In the genomic region with DNA sequence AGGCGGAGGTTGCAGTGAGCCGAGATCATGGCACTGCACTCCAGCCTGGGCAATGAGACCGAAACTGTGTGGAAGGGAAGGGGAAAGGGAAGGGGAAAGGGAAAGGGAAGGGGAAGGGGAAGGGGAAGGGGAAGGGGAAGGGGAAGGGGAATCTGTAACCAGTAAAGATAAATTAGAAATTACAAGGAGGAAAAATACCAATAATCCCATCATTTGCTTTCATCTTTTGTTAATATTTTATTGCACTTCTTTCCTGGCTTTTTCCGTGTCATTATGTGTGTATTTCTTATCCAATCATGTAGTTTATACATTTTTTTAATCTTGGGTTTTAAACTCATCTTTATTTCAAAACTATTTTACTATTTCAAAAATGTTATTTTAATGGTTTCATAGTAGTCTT, we compare ENCODE assay signal across 30 cellular contexts.
"Had no signal": no experiment of that assay in that cellular context is flagged by ENCODE, and none has a peak within 500 bp of the region (broad histone marks: within the 10 kb centered on the region; RNA-seq: fewer than 3 reads in every experiment).

No MANE protein-coding gene starts in this region.

- H3K4me2 ChIP-seq: smooth muscle cell had no signal

- H3K27ac Mint-ChIP-seq: naive thymus-derived CD8-positive, alpha-beta T cell; natural killer cell treated with Interleukin-12 subunit alpha and Interleukin-12 subunit beta and Interleukin-15 and Interleukin-18, amount 100 ng/mL, for 72 hours; stimulated activated memory B cell treated with anti-CD40 and anti-IgM and Interleukin-4, amounts not matched to agents 10 μg/mL and 1 μg/mL and 100 μg/mL, for 72 hours; stimulated activated naive CD8-positive, alpha-beta T cell treated with anti-CD3 and anti-CD28 coated beads, Interleukin-15, Interleukin-2, amounts not matched to agents 100 ng/mL and 50 ng/mL, for 24 hours had no signal

- FAIRE-seq: pancreas, urothelium cell line had no signal

- H3K27ac ChIP-seq: neutrophil, pancreas, prostate gland, skin epidermis, spleen, stomach, thoracic aorta, thyroid gland, tibial nerve, upper lobe of left lung, vagina had no signal

- H3K4me3 Mint-ChIP-seq: naive thymus-derived CD8-positive, alpha-beta T cell; natural killer cell treated with Interleukin-12 subunit alpha and Interleukin-12 subunit beta and Interleukin-15 and Interleukin-18, amount 100 ng/mL, for 72 hours; nephron progenitor cell; neural crest cell; stimulated activated memory B cell treated with anti-CD40 and anti-IgM and Interleukin-4, amounts not matched to agents 10 μg/mL and 1 μg/mL and 100 μg/mL, for 72 hours; stimulated activated naive CD8-positive, alpha-beta T cell treated with anti-CD3 and anti-CD28 coated beads, Interleukin-15, Interleukin-2, amounts not matched to agents 100 ng/mL and 50 ng/mL, for 24 hours had no signal

- H3K4me3 ChIP-seq: pancreas, prostate gland, skin epidermis, smooth muscle cell, spleen, stomach, thoracic aorta, thyroid gland, tibial nerve, upper lobe of left lung, vagina had no signal

- H3K4me1 Mint-ChIP-seq: naive thymus-derived CD8-positive, alpha-beta T cell; nephron progenitor cell; neural crest cell; stimulated activated memory B cell treated with anti-CD40 and anti-IgM and Interleukin-4, amounts not matched to agents 10 μg/mL and 1 μg/mL and 100 μg/mL, for 72 hours had no signal

- DNase-seq: naive thymus-derived CD8-positive, alpha-beta T cell; nephron progenitor cell; nucleus accumbens; pancreas; retina; right cardiac atrium; spleen; stimulated activated CD4-positive, alpha-beta T cell treated with anti-CD3 and anti-CD28 coated beads, Interleukin-12 subunit alpha, Interleukin-12 subunit beta, amount 100 ng/mL, for 4 hours; stimulated activated CD4-positive, alpha-beta T cell treated with anti-CD3 and anti-CD28 coated beads, Interleukin-1b, Interleukin-23, amount 100 ng/mL, for 48 hours; stimulated activated CD4-positive, alpha-beta T cell treated with anti-CD3 and anti-CD28 coated beads, Interleukin-4, amount 100 ng/mL, for 1 hour; stimulated activated CD4-positive, alpha-beta T cell treated with anti-CD3 and anti-CD28 coated beads, Interleukin-4, amount 100 ng/mL, for 4 hours; stimulated activated CD8-positive, alpha-beta memory T cell treated with anti-CD3 and anti-CD28 coated beads, Interleukin-4, amount 100 ng/mL, for 48 hours; stimulated activated naive CD4-positive, alpha-beta T cell treated with Interleukin-2 at 50 U/mL for 16 hours; stomach; thyroid gland; trophoblast cell; upper lobe of left lung had no signal

- H3K27me3 ChIP-seq: neutrophil, pancreas, spleen, stomach, thyroid gland, tibial nerve, upper lobe of left lung, vagina had no signal

- H3K36me3 ChIP-seq: neutrophil, pancreas, prostate gland, spleen, stomach, thoracic aorta, thyroid gland, upper lobe of left lung, vagina had no signal

- H3K9me3 ChIP-seq: neutrophil, pancreas, prostate gland, spleen, stomach, thoracic aorta, thyroid gland, tibial nerve, upper lobe of left lung, vagina had no signal

- H3K4me1 ChIP-seq: pancreas, prostate gland, spleen, stomach, thyroid gland, tibial nerve, upper lobe of left lung, vagina had no signal

- H3K27me3 Mint-ChIP-seq: natural killer cell treated with Interleukin-12 subunit alpha and Interleukin-12 subunit beta and Interleukin-15 and Interleukin-18, amount 100 ng/mL, for 72 hours; stimulated activated memory B cell treated with anti-CD40 and anti-IgM and Interleukin-4, amounts not matched to agents 10 μg/mL and 1 μg/mL and 100 μg/mL, for 72 hours; stimulated activated naive CD8-positive, alpha-beta T cell treated with anti-CD3 and anti-CD28 coated beads, Interleukin-15, Interleukin-2, amounts not matched to agents 100 ng/mL and 50 ng/mL, for 24 hours had no signal

- H3K9me3 Mint-ChIP-seq: naive thymus-derived CD8-positive, alpha-beta T cell; natural killer cell treated with Interleukin-12 subunit alpha and Interleukin-12 subunit beta and Interleukin-15 and Interleukin-18, amount 100 ng/mL, for 72 hours; nephron progenitor cell; stimulated activated memory B cell treated with anti-CD40 and anti-IgM and Interleukin-4, amounts not matched to agents 10 μg/mL and 1 μg/mL and 100 μg/mL, for 72 hours; stimulated activated naive CD8-positive, alpha-beta T cell treated with anti-CD3 and anti-CD28 coated beads, Interleukin-15, Interleukin-2, amounts not matched to agents 100 ng/mL and 50 ng/mL, for 24 hours had no signal

- ATAC-seq: naive thymus-derived CD8-positive, alpha-beta T cell; natural killer cell treated with Interleukin-12 subunit alpha and Interleukin-12 subunit beta and Interleukin-15 and Interleukin-18, amount 100 ng/mL, for 72 hours; pancreas; right cardiac atrium; sciatic nerve; stimulated activated memory B cell treated with anti-CD40 and anti-IgM and Interleukin-4, amounts not matched to agents 10 μg/mL and 1 μg/mL and 100 μg/mL, for 72 hours had no signal

- H3K36me3 Mint-ChIP-seq: naive thymus-derived CD8-positive, alpha-beta T cell; natural killer cell treated with Interleukin-12 subunit alpha and Interleukin-12 subunit beta and Interleukin-15 and Interleukin-18, amount 100 ng/mL, for 72 hours; stimulated activated memory B cell treated with anti-CD40 and anti-IgM and Interleukin-4, amounts not matched to agents 10 μg/mL and 1 μg/mL and 100 μg/mL, for 72 hours had no signal
